In genomic region chr11:124276081-124276480, GRCh38 we compare ENCODE assay signal across 19 cellular contexts. TPM values are rescaled to one million over a fixed set of nuclear protein-coding genes. Genes with fewer than 3 reads are reported as not detected.
DNase-seq lines count a peak whose midpoint lies in the region; ATAC-seq and FAIRE-seq lines count a peak whose summit lies in the region.
"Had no signal": no experiment of that assay in that cellular context is flagged by ENCODE, and none has a peak within 500 bp of the region (broad histone marks: within the 10 kb centered on the region; RNA-seq: fewer than 3 reads in every experiment).

No MANE protein-coding gene starts in this region.

- DNase-seq in CMK (ENCODE audit: low read depth) (peak; percentile 66), KBM-7 (peak; percentile 35), NCI-H69 (lab: John Stamatoyannopoulos, UW) (no peak), RCC 7860 (ENCODE audit: low spot score) (no peak)
- DNase-seq in activated naive CD8-positive, alpha-beta T cell treated with anti-CD3 and anti-CD28 coated beads, Interleukin-2, amount 50 U/mL, for 24 hours = no peak
- DNase-seq in naive thymus-derived CD8-positive, alpha-beta T cell = no peak
- no peak for DNase-seq in activated CD4-positive, alpha-beta T cell treated with anti-CD3 and anti-CD28 coated beads for 1 hour
- DNase-seq: activated B cell treated with CpG ODN at 0.5 μM for 24 hours; activated CD8-positive, alpha-beta memory T cell treated with anti-CD3 and anti-CD28 coated beads, Interleukin-2, amount 50 U/mL, for 48 hours; amygdala; NCI-H146; NCI-H526 treated with DMSO at 0.1 percent for 48 hours; psoas muscle; SHP77 treated with DMSO at 0.1 percent for 48 hours; stimulated activated CD4-positive, alpha-beta T cell treated with anti-CD3 and anti-CD28 coated beads, Interleukin-4, amount 100 ng/mL, for 1 hour had no signal

- H3K4me3 Mint-ChIP-seq in activated naive CD8-positive, alpha-beta T cell treated with anti-CD3 and anti-CD28 coated beads, Interleukin-2, amount 50 U/mL, for 24 hours = no peak overlapping the region
- H3K4me3 Mint-ChIP-seq in naive thymus-derived CD8-positive, alpha-beta T cell = no peak overlapping the region
- H3K4me3 Mint-ChIP-seq: activated B cell treated with CpG ODN at 0.5 μM for 24 hours; stimulated activated naive CD8-positive, alpha-beta T cell treated with anti-CD3 and anti-CD28 coated beads, Interleukin-15, Interleukin-2, amounts not matched to agents 100 ng/mL and 50 ng/mL, for 24 hours had no signal

- POLR2A ChIA-PET in naive thymus-derived CD8-positive, alpha-beta T cell (lab: Charles Lee) = no interaction called here

- ATAC-seq in activated naive CD8-positive, alpha-beta T cell treated with anti-CD3 and anti-CD28 coated beads, Interleukin-2, amount 50 U/mL, for 24 hours = peak; percentile 83
- ATAC-seq in naive thymus-derived CD8-positive, alpha-beta T cell = no peak
- ATAC-seq: gastroesophageal sphincter, psoas muscle had no signal

- H3K27me3 Mint-ChIP-seq in activated naive CD8-positive, alpha-beta T cell treated with anti-CD3 and anti-CD28 coated beads, Interleukin-2, amount 50 U/mL, for 24 hours = peaks cover 3% of the 10 kb centered on the region
- H3K27me3 Mint-ChIP-seq in naive thymus-derived CD8-positive, alpha-beta T cell = peaks cover 0 to 19% (median 4%) of the 10 kb centered on the region in 5 donors

- peaks cover 11% of the 10 kb centered on the region for H3K4me1 Mint-ChIP-seq in activated naive CD8-positive, alpha-beta T cell treated with anti-CD3 and anti-CD28 coated beads, Interleukin-2, amount 50 U/mL, for 24 hours
- H3K4me1 Mint-ChIP-seq in naive thymus-derived CD8-positive, alpha-beta T cell = no peaks in the 10 kb centered on the region
- H3K4me1 Mint-ChIP-seq: activated B cell treated with CpG ODN at 0.5 μM for 24 hours had no signal

- H3K27ac Mint-ChIP-seq in activated naive CD8-positive, alpha-beta T cell treated with anti-CD3 and anti-CD28 coated beads, Interleukin-2, amount 50 U/mL, for 24 hours = no peak overlapping the region
- H3K27ac Mint-ChIP-seq in naive thymus-derived CD8-positive, alpha-beta T cell = no peak overlapping the region
- H3K27ac Mint-ChIP-seq: activated B cell treated with CpG ODN at 0.5 μM for 24 hours had no signal

- H3K9me3 Mint-ChIP-seq in activated naive CD8-positive, alpha-beta T cell treated with anti-CD3 and anti-CD28 coated beads, Interleukin-2, amount 50 U/mL, for 24 hours = peaks cover 9% of the 10 kb centered on the region
- peaks cover 0 to 19% (median 11%) of the 10 kb centered on the region in 9 donors for H3K9me3 Mint-ChIP-seq in naive thymus-derived CD8-positive, alpha-beta T cell

- in situ Hi-C loops in KBM-7 (cut with MboI; ENCODE audit: low pct_unique_long_range_greater_than_20kb, low sequenced_read_pairs) = no loop called here

- FAIRE-seq in islet of Langerhans (lab: Jason Lieb, UNC) = peak; percentile 74
- no peak for FAIRE-seq in RCC 7860 (lab: Jason Lieb, UNC)

- H3K36me3 Mint-ChIP-seq in activated naive CD8-positive, alpha-beta T cell treated with anti-CD3 and anti-CD28 coated beads, Interleukin-2, amount 50 U/mL, for 24 hours (ENCODE audit: low read depth) = no peaks in the 10 kb centered on the region
- no peaks in the 10 kb centered on the region for H3K36me3 Mint-ChIP-seq in naive thymus-derived CD8-positive, alpha-beta T cell

RNA-seq across cellular contexts. Expression of gene OR8G5, which starts 19.9 kb away (rescaled TPM):
- total RNA-seq in naive thymus-derived CD8-positive, alpha-beta T cell = not detected
- not detected for polyA plus RNA-seq in naive thymus-derived CD8-positive, alpha-beta T cell
- total RNA-seq: activated B cell treated with CpG ODN at 0.5 μM for 24 hours, gastroesophageal sphincter, kidney epithelial cell, psoas muscle had no signal
- polyA plus RNA-seq: psoas muscle had no signal

RNA-seq across cellular contexts. Expression of gene OR8G1, which starts 35.2 kb away (rescaled TPM):
- total RNA-seq in naive thymus-derived CD8-positive, alpha-beta T cell = not detected
- not detected for polyA plus RNA-seq in naive thymus-derived CD8-positive, alpha-beta T cell
- total RNA-seq: activated B cell treated with CpG ODN at 0.5 μM for 24 hours, gastroesophageal sphincter, kidney epithelial cell, psoas muscle had no signal
- polyA plus RNA-seq: psoas muscle had no signal

RNA-seq across cellular contexts. Expression of gene OR8D1, which starts 37.7 kb away (rescaled TPM):
- not detected for total RNA-seq in naive thymus-derived CD8-positive, alpha-beta T cell
- polyA plus RNA-seq in naive thymus-derived CD8-positive, alpha-beta T cell = not detected
- total RNA-seq: activated B cell treated with CpG ODN at 0.5 μM for 24 hours, gastroesophageal sphincter, kidney epithelial cell, psoas muscle had no signal
- polyA plus RNA-seq: psoas muscle had no signal

RNA-seq across cellular contexts. Expression of gene OR8D2, which starts 43.9 kb away (rescaled TPM):
- not detected for total RNA-seq in naive thymus-derived CD8-positive, alpha-beta T cell
- polyA plus RNA-seq in naive thymus-derived CD8-positive, alpha-beta T cell = not detected
- total RNA-seq: activated B cell treated with CpG ODN at 0.5 μM for 24 hours, gastroesophageal sphincter, kidney epithelial cell, psoas muscle had no signal
- polyA plus RNA-seq: psoas muscle had no signal

Comparison
In these comparisons a context has a peak if more than half of its experiments do, and no peak if none do; other contexts are left out.
1. DNase-seq: peak in CMK (single experiment) and KBM-7 (single experiment); none in activated naive CD8-positive, alpha-beta T cell treated with anti-CD3 and anti-CD28 coated beads, Interleukin-2, amount 50 U/mL, for 24 hours (single experiment), NCI-H69 (single experiment), naive thymus-derived CD8-positive, alpha-beta T cell (0 of 10), RCC 7860 (single experiment) and activated CD4-positive, alpha-beta T cell treated with anti-CD3 and anti-CD28 coated beads for 1 hour (single experiment).